Comparison of ENCODE assay signal across 23 cellular contexts in the genomic region with DNA sequence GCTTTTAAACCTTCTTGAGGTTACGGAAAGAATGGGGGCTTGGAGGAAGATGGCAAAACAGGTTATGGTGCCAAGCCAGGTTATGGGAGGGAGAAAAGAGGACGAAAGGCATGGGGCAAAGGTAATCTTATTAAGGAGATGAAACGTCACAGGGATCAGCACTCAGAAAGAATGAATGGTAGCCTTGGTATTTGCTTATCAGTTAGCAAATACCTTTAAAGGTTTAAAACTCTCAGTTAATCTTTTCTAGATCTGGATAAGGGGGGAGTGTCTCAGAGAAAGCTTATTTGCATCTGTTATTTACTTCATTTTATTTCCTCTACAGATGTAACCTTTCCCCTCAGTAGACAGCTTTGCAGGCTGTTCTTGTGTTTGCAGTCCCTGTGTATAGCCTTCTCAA. TPM values are rescaled to one million over a fixed set of nuclear protein-coding genes. Genes with fewer than 3 reads are reported as not detected.
DNase-seq lines count a peak whose midpoint lies in the region; ATAC-seq and TF ChIP-seq lines count a peak whose summit lies in the region.
"Had no signal": no experiment of that assay in that cellular context is flagged by ENCODE, and none has a peak within 500 bp of the region (broad histone marks: within the 10 kb centered on the region; RNA-seq: fewer than 3 reads in every experiment).

No MANE protein-coding gene starts in this region.

- H3K27me3 ChIP-seq in left lung, result no peaks in the 10 kb centered on the region
- no peaks in the 10 kb centered on the region for H3K27me3 ChIP-seq in testis
- H3K27me3 ChIP-seq: MG63 had no signal

- H3K4me1 ChIP-seq in left lung (no peaks in the 10 kb centered on the region), testis (no peaks in the 10 kb centered on the region)

- intact Hi-C loops in left lung (cut with DNase I) (no loop called here), testis (cut with DNase I; ENCODE audit: low total_unique reads) (no loop called here)

- H3K27ac ChIP-seq in left lung (no peak overlapping the region), testis (no peak overlapping the region)

- ATAC-seq in left lung (peak; percentile 80), GM21390 (IDR thresholded peaks at IDR 0.05; ENCODE audit: unreplicated experiment) (no peak), HG03432 (IDR thresholded peaks at IDR 0.05; ENCODE audit: unreplicated experiment) (no peak), GM19455 (IDR thresholded peaks at IDR 0.05; ENCODE audit: unreplicated experiment) (no peak)
- ATAC-seq: activated CD8-positive, alpha-beta T cell treated with anti-CD3 and anti-CD28 coated beads for 36 hours; CD8-positive, alpha-beta T cell; left ventricle myocardium superior; sciatic nerve; stimulated activated naive B cell treated with anti-CD40 and anti-IgM and Interleukin-4, amounts not matched to agents 10 μg/mL and 1 μg/mL and 100 μg/mL, for 72 hours had no signal

- TF ChIP-seq POLR2A in testis (IDR thresholded peaks at IDR 0.05), result no peak

- no peak overlapping the region for H3K4me3 ChIP-seq in left lung
- H3K4me3 ChIP-seq in retinal pigment epithelial cell (ENCODE audit: low read length), result no peak overlapping the region
- no peak overlapping the region for H3K4me3 ChIP-seq in testis
- H3K4me3 ChIP-seq: MG63 had no signal

- 49 to 52% methylated on average over 3 of the region's 3 CpGs for WGBS in testis, 2 donors

- DNase-seq in Caki2 (ENCODE audit: low read depth), result peak; percentile 54
- peak; percentile 90 for DNase-seq in NCI-H82 treated with DMSO at 0.1 percent for 48 hours (lab: John Stamatoyannopoulos, UW; ENCODE audit: unreplicated experiment)
- no peak for DNase-seq in left lung
- peak; percentile 65 for DNase-seq in retinal pigment epithelial cell (ENCODE audit: low read depth)
- no peak for DNase-seq in testis
- DNase-seq: activated CD8-positive, alpha-beta T cell treated with anti-CD3 and anti-CD28 coated beads for 36 hours; activated gamma-delta T cell; CD8-positive, alpha-beta T cell; DMS153; H7; left ventricle myocardium superior; MG63; NCI-H1105 treated with DMSO at 0.1 percent for 48 hours; NCI-H2029 treated with DMSO at 0.1 percent for 48 hours; NCI-H526 treated with DMSO at 0.1 percent for 48 hours; posterior cingulate gyrus; stimulated activated CD4-positive, alpha-beta T cell treated with anti-CD3 and anti-CD28 coated beads, Interleukin-15, amount 100 ng/mL, for 24 hours; stimulated activated naive B cell treated with anti-CD40 and anti-IgM and Interleukin-4, amounts not matched to agents 10 μg/mL and 1 μg/mL and 100 μg/mL, for 72 hours; T-helper 1 cell had no signal

- TF ChIP-seq CTCF in left lung (IDR thresholded peaks at IDR 0.05) (no peak), retinal pigment epithelial cell (conservative IDR thresholded peaks at IDR 0.05; ENCODE audit: low read depth, low read length) (no peak), testis (IDR thresholded peaks at IDR 0.05) (no peak)

- H3K9me3 ChIP-seq in left lung (no peaks in the 10 kb centered on the region), testis (no peaks in the 10 kb centered on the region)
- H3K9me3 ChIP-seq: MG63 had no signal

- in situ Hi-C loops in Caki2 (cut with HindIII; ENCODE audit: low pct_unique_long_range_greater_than_20kb, low sequenced_read_pairs), result no loop called here

- H3K36me3 ChIP-seq in left lung, result no peaks in the 10 kb centered on the region
- H3K36me3 ChIP-seq in testis (ENCODE audit: low read depth, missing control alignments), result no peaks in the 10 kb centered on the region
- H3K36me3 ChIP-seq: MG63 had no signal

RNA-seq across cellular contexts. Expression of gene EEF1E1, which starts 55.5 kb away (rescaled TPM):
- 217 TPM in 2 replicates for total RNA-seq in Caki2 (2014; rRNA removed; shearing (Covaris generic); ENCODE audit: low replicate concordance)
- total RNA-seq in left lung (10 to 100 TPM; 20.3 to 28.5 TPM), testis (10 to 100 TPM; 53.5 to 62.4 TPM)
- polyA plus RNA-seq in testis (ENCODE audit: insufficient read depth, low read depth, low replicate concordance), result 93.3 TPM

Comparison
In these comparisons a context has a peak if more than half of its experiments do, and no peak if none do; other contexts are left out.
1. DNase-seq: peak in Caki2 (single experiment), NCI-H82 treated with DMSO at 0.1 percent for 48 hours (single experiment) and retinal pigment epithelial cell (single experiment); none in left lung (0 of 2) and testis (single experiment).